Comparison of ENCODE assay signal across 21 cellular contexts in the genomic region with DNA sequence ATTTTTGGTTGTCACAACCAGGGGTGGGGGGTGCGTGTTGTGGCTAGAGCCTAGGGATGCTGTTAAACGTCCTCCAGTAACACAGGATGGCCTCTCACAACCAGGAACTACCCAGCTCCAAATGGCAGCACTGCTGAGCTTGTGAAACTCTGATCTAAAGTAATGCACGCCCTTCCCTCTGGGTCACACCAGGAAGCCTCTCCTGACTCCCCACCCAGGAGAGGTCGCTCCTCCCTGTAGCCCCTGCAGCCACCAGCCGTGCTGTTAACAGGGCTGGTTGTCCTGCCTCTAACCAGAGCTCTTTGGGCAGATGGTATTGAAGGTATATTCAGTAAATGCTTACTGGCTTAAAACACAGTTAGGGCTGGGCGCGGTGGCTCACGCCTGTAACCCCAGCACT.
"Had no signal": no experiment of that assay in that cellular context is flagged by ENCODE, and none has a peak within 500 bp of the region (broad histone marks: within the 10 kb centered on the region; RNA-seq: fewer than 3 reads in every experiment).

No MANE protein-coding gene starts in this region.

- ATAC-seq: activated CD4-positive, alpha-beta T cell treated with anti-CD3 and anti-CD28 coated beads for 36 hours; activated T-cell treated with anti-CD3 and anti-CD28 coated beads, Interleukin-2, amount 50 U/mL, for 4 hours; effector memory CD8-positive, alpha-beta T cell; heart right ventricle; left lobe of liver; naive thymus-derived CD4-positive, alpha-beta T cell had no signal

- H3K27ac Mint-ChIP-seq: activated CD4-positive, alpha-beta T cell treated with anti-CD3 and anti-CD28 coated beads for 36 hours; activated naive CD4-positive, alpha-beta T cell treated with anti-CD3 and anti-CD28 coated beads for 36 hours; activated naive CD8-positive, alpha-beta T cell treated with anti-CD3 and anti-CD28 coated beads, Interleukin-2, amount 10 ng/mL, durations not matched to agents 7 days and 5 days; activated T-helper 2 cell treated with anti-CD3 and anti-CD28 coated beads, Interferon-gamma antibody, Interleukin-2, Interleukin-4, amounts not matched to agents 10 μg/mL and 5 μg/mL and 100 μg/mL, durations not matched to agents 14 hours and 24 hours and 36 hours; effector memory CD8-positive, alpha-beta T cell; naive thymus-derived CD4-positive, alpha-beta T cell had no signal

- H3K9me3 Mint-ChIP-seq: activated naive CD4-positive, alpha-beta T cell treated with anti-CD3 and anti-CD28 coated beads for 36 hours; activated naive CD8-positive, alpha-beta T cell treated with anti-CD3 and anti-CD28 coated beads, Interleukin-2, amount 10 ng/mL, durations not matched to agents 7 days and 5 days; activated T-cell treated with anti-CD3 and anti-CD28 coated beads, Interleukin-2, amount 50 U/mL, for 4 hours; activated T-helper 2 cell treated with anti-CD3 and anti-CD28 coated beads, Interferon-gamma antibody, Interleukin-2, Interleukin-4, amounts not matched to agents 10 μg/mL and 5 μg/mL and 100 μg/mL, durations not matched to agents 14 hours and 24 hours and 36 hours; effector memory CD8-positive, alpha-beta T cell; naive thymus-derived CD4-positive, alpha-beta T cell had no signal

- H3K36me3 Mint-ChIP-seq: activated naive CD8-positive, alpha-beta T cell treated with anti-CD3 and anti-CD28 coated beads, Interleukin-2, amount 10 ng/mL, durations not matched to agents 7 days and 5 days; naive thymus-derived CD4-positive, alpha-beta T cell had no signal

- H3K4me2 ChIP-seq: smooth muscle cell had no signal

- H3K36me3 ChIP-seq: colonic mucosa, heart right ventricle, sigmoid colon, upper lobe of left lung had no signal

- DNase-seq: activated CD4-positive, alpha-beta T cell treated with anti-CD3 and anti-CD28 coated beads for 36 hours; activated CD4-positive, alpha-beta T cell treated with anti-CD3 and anti-CD28 coated beads, Interleukin-2, amount 50 U/mL, for 48 hours; activated CD8-positive, alpha-beta memory T cell treated with anti-CD3 and anti-CD28 coated beads, Interleukin-2, amount 50 U/mL, for 48 hours; activated naive CD4-positive, alpha-beta T cell treated with anti-CD3 and anti-CD28 coated beads for 36 hours; activated naive CD8-positive, alpha-beta T cell treated with anti-CD3 and anti-CD28 coated beads, Interleukin-2, amount 10 ng/mL, durations not matched to agents 7 days and 5 days; activated T-cell treated with anti-CD3 and anti-CD28 coated beads, Interleukin-2, amount 50 U/mL, for 4 hours; amniotic stem cell; colonic mucosa; dorsolateral prefrontal cortex; effector memory CD8-positive, alpha-beta T cell; heart right ventricle; naive thymus-derived CD4-positive, alpha-beta T cell; sigmoid colon; stimulated activated CD4-positive, alpha-beta T cell treated with anti-CD3 and anti-CD28 coated beads, Interleukin-15, amount 100 ng/mL, for 24 hours; stimulated activated naive CD4-positive, alpha-beta T cell; testis; upper lobe of left lung had no signal

- H3K4me3 Mint-ChIP-seq: activated CD4-positive, alpha-beta T cell treated with anti-CD3 and anti-CD28 coated beads for 36 hours; activated naive CD4-positive, alpha-beta T cell treated with anti-CD3 and anti-CD28 coated beads for 36 hours; activated naive CD8-positive, alpha-beta T cell treated with anti-CD3 and anti-CD28 coated beads, Interleukin-2, amount 10 ng/mL, durations not matched to agents 7 days and 5 days; activated T-cell treated with anti-CD3 and anti-CD28 coated beads, Interleukin-2, amount 50 U/mL, for 4 hours; effector memory CD8-positive, alpha-beta T cell; naive thymus-derived CD4-positive, alpha-beta T cell had no signal

- H3K27ac ChIP-seq: colonic mucosa, dorsolateral prefrontal cortex, heart right ventricle, sigmoid colon, testis, upper lobe of left lung had no signal

- H3K9me3 ChIP-seq: colonic mucosa, heart right ventricle, sigmoid colon, testis, upper lobe of left lung had no signal

- H3K4me1 ChIP-seq: colonic mucosa had no signal

- H3K27me3 ChIP-seq: colonic mucosa, dorsolateral prefrontal cortex, heart right ventricle, sigmoid colon, testis, upper lobe of left lung had no signal

- H3K4me3 ChIP-seq: colonic mucosa, dorsolateral prefrontal cortex, heart right ventricle, lung, sigmoid colon, smooth muscle cell, testis, upper lobe of left lung had no signal
